10 cellular contexts compared by ENCODE assay signal in the genomic region with DNA sequence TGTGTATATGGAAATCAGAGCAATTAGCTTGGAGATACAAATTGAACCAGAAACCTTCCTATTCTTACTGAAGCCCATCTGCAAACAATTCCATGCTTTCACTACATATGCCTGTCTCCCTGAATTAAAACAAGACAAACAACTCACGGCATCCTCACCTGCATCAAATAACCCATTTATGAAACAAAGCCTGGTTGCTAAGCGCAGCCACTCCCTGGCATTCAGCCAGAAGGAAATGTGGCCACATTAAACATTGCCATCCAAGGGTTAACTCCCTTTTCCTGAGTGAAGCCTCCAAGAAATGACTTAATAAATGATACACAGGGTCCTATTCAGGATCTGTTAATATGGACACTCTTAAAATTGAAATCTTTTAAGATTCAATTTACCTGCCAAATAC. TPM values are rescaled to one million over a fixed set of nuclear protein-coding genes. Genes with fewer than 3 reads are reported as not detected.
DNase-seq lines count a peak whose midpoint lies in the region; ATAC-seq, FAIRE-seq and TF ChIP-seq lines count a peak whose summit lies in the region.
"Had no signal": no experiment of that assay in that cellular context is flagged by ENCODE, and none has a peak within 500 bp of the region (broad histone marks: within the 10 kb centered on the region; RNA-seq: fewer than 3 reads in every experiment).

No MANE protein-coding gene starts in this region.

- H3K27me3 Mint-ChIP-seq in WTC11 (ENCODE audit: low read depth): no peaks in the 10 kb centered on the region
- no peaks in the 10 kb centered on the region for H3K27me3 Mint-ChIP-seq in activated T-cell treated with anti-CD3 and anti-CD28 coated beads, Interleukin-2, amount 50 U/mL, for 4 hours (ENCODE audit: low read depth)
- H3K27me3 Mint-ChIP-seq: CD8-positive, alpha-beta memory T cell had no signal

- CTCF ChIA-PET in WTC11 (lab: Charles Lee): no interaction called here

- no peak overlapping the region for H3K9ac ChIP-seq in kidney (ENCODE audit: low read length in 2 of 2)

- FAIRE-seq in kidney (lab: Jason Lieb, UNC): no peak

- no peaks in the 10 kb centered on the region for H3K9me3 ChIP-seq in kidney (ENCODE audit: control insufficient read depth in 1 of 2, low read length in 2 of 2)

- H3K36me3 Mint-ChIP-seq in WTC11: peaks cover 14% of the 10 kb centered on the region
- H3K36me3 Mint-ChIP-seq in activated T-cell treated with anti-CD3 and anti-CD28 coated beads, Interleukin-2, amount 50 U/mL, for 4 hours (ENCODE audit: insufficient read depth): peaks cover 9% of the 10 kb centered on the region
- H3K36me3 Mint-ChIP-seq: CD8-positive, alpha-beta memory T cell had no signal

- H3K27ac ChIP-seq in kidney (ENCODE audit: low read depth in 2 of 2, low read length in 2 of 2): no peak overlapping the region

- DNase-seq in DMS79 (lab: John Stamatoyannopoulos, UW) (peak; percentile 74), NCI-H2029 (lab: John Stamatoyannopoulos, UW) (peak; percentile 96), WTC11 (ENCODE audit: low spot score) (no peak), medulla oblongata (ENCODE audit: extremely low spot score) (peak; percentile 22), kidney (no peak), inferior parietal cortex (ENCODE audit: extremely low spot score) (no peak), ecto neural progenitor cell (ENCODE audit: low spot score) (no peak)
- no peak for DNase-seq in activated T-cell treated with anti-CD3 and anti-CD28 coated beads, Interleukin-2, amount 50 U/mL, for 4 hours
- DNase-seq: CD8-positive, alpha-beta memory T cell; cerebellar nuclear complex had no signal

- peak overlapping the region; percentile 2; the same call in 1 of the 2 replicates for H3K4me3 Mint-ChIP-seq in WTC11
- H3K4me3 Mint-ChIP-seq in activated T-cell treated with anti-CD3 and anti-CD28 coated beads, Interleukin-2, amount 50 U/mL, for 4 hours: no peak overlapping the region
- H3K4me3 Mint-ChIP-seq: CD8-positive, alpha-beta memory T cell had no signal

- no peaks in the 10 kb centered on the region for H3K9me3 Mint-ChIP-seq in WTC11
- H3K9me3 Mint-ChIP-seq in activated T-cell treated with anti-CD3 and anti-CD28 coated beads, Interleukin-2, amount 50 U/mL, for 4 hours: no peaks in the 10 kb centered on the region
- H3K9me3 Mint-ChIP-seq: CD8-positive, alpha-beta memory T cell had no signal

- no peak overlapping the region for H3K4me3 ChIP-seq in kidney (ENCODE audit: low read length in 2 of 2)

- intact Hi-C loops in kidney (cut with DNase I): no loop called here

- peaks cover 8 to 28% of the 10 kb centered on the region in 2 donors for H3K4me1 ChIP-seq in kidney (ENCODE audit: control insufficient read depth in 1 of 2, insufficient read depth in 1 of 2, low read depth in 1 of 2, low read length in 2 of 2)

- peaks cover 90% of the 10 kb centered on the region for H3K4me1 Mint-ChIP-seq in WTC11
- peaks cover 9% of the 10 kb centered on the region for H3K4me1 Mint-ChIP-seq in activated T-cell treated with anti-CD3 and anti-CD28 coated beads, Interleukin-2, amount 50 U/mL, for 4 hours (ENCODE audit: low read depth)
- H3K4me1 Mint-ChIP-seq: CD8-positive, alpha-beta memory T cell had no signal

- H3K27ac Mint-ChIP-seq in WTC11: peak overlapping the region; percentile 81
- H3K27ac Mint-ChIP-seq: CD8-positive, alpha-beta memory T cell had no signal

- TF ChIP-seq CTCF in WTC11 (IDR thresholded peaks at IDR 0.05) (no peak), kidney (IDR thresholded peaks at IDR 0.05; ENCODE audit: borderline replicate concordance, extremely low read depth, insufficient read depth) (no peak)

- H3K36me3 ChIP-seq in kidney (ENCODE audit: control insufficient read depth in 1 of 2, insufficient read depth in 2 of 2, low read length in 2 of 2): no peaks in the 10 kb centered on the region

- POLR2A ChIA-PET in WTC11 (lab: Charles Lee): no interaction called here

- ATAC-seq in WTC11: no peak
- no peak for ATAC-seq in activated T-cell treated with anti-CD3 and anti-CD28 coated beads, Interleukin-2, amount 50 U/mL, for 4 hours

TF ChIP-seq in WTC11, 78 proteins besides CTCF, POLR2A, EP300 and RAD21:
- no peak for TF ChIP-seq GTF2I (CRISPR knock-in tag; conservative IDR thresholded peaks at IDR 0.05)

RNA-seq across cellular contexts. Expression of a gene that starts 55.2 kb away (rescaled TPM):
- 560 to 657 TPM (median 656 TPM) in 3 replicates for total RNA-seq in WTC11 (2021)
- total RNA-seq in kidney: 1,303 TPM
- 472 TPM for polyA plus RNA-seq in kidney (ENCODE audit: insufficient read depth, low read depth, low replicate concordance)
- total RNA-seq in activated T-cell treated with anti-CD3 and anti-CD28 coated beads, Interleukin-2, amount 50 U/mL, for 4 hours: 10 to 100 TPM; 56.2 to 61.1 (median 60.1) TPM

Comparison
In these comparisons a context has a peak if more than half of its experiments do, and no peak if none do; other contexts are left out.
1. DNase-seq: peak in DMS79 (single experiment), NCI-H2029 (single experiment) and medulla oblongata (single experiment); none in WTC11 (single experiment), kidney (single experiment), inferior parietal cortex (single experiment), ecto neural progenitor cell (single experiment) and activated T-cell treated with anti-CD3 and anti-CD28 coated beads, Interleukin-2, amount 50 U/mL, for 4 hours (single experiment).